In genomic region chr13:59801107-59801880, GRCh38 we compare ENCODE assay signal across 13 cellular contexts.
"Had no signal": no experiment of that assay in that cellular context is flagged by ENCODE, and none has a peak within 500 bp of the region (broad histone marks: within the 10 kb centered on the region; RNA-seq: fewer than 3 reads in every experiment).

No MANE protein-coding gene starts in this region.

- H3K4me1 ChIP-seq: adrenal gland, parathyroid adenoma, upper lobe of right lung had no signal

- H3K9ac ChIP-seq: parathyroid adenoma had no signal

- H3K9me3 ChIP-seq: adrenal gland, upper lobe of right lung had no signal

- H3K4me3 ChIP-seq: adrenal gland, lung, upper lobe of right lung had no signal

- H3K27ac ChIP-seq: adrenal gland, foreskin keratinocyte, parathyroid adenoma, upper lobe of right lung had no signal

- H3K36me3 ChIP-seq: adrenal gland, upper lobe of right lung had no signal

- ATAC-seq: activated CD4-positive, alpha-beta T cell treated with anti-CD3 and anti-CD28 coated beads for 36 hours; activated naive CD4-positive, alpha-beta T cell treated with anti-CD3 and anti-CD28 coated beads, Interleukin-2, amount 50 U/mL, for 72 hours; foreskin keratinocyte; stimulated activated naive B cell treated with anti-CD40 and anti-IgM and Interleukin-4, amounts not matched to agents 10 μg/mL and 1 μg/mL and 100 μg/mL, for 72 hours; upper lobe of right lung; WTC11 had no signal

- DNase-seq: activated CD4-positive, alpha-beta T cell treated with anti-CD3 and anti-CD28 coated beads for 36 hours; activated CD4-positive, alpha-beta T cell treated with anti-CD3 and anti-CD28 coated beads, Interleukin-2, amount 50 U/mL, for 48 hours; activated gamma-delta T cell; adrenal gland; effector CD8-positive, alpha-beta T cell; foreskin keratinocyte; hypothalamus; stimulated activated naive B cell treated with anti-CD40 and anti-IgM and Interleukin-4, amounts not matched to agents 10 μg/mL and 1 μg/mL and 100 μg/mL, for 72 hours; upper lobe of right lung had no signal

- H3K27me3 ChIP-seq: adrenal gland, foreskin keratinocyte, upper lobe of right lung had no signal
